Comparison of ENCODE assay signal across 8 cellular contexts in genomic region chr16:26273607-26274006, GRCh38.
"Had no signal": no experiment of that assay in that cellular context is flagged by ENCODE, and none has a peak within 500 bp of the region (broad histone marks: within the 10 kb centered on the region; RNA-seq: fewer than 3 reads in every experiment).

No MANE protein-coding gene starts in this region.

- H3K9ac ChIP-seq: KMS-11 had no signal

- H3K4me1 Mint-ChIP-seq: GM23338 had no signal

- DNase-seq: H7, Karpas-422, KBM-7 had no signal

- H3K4me3 ChIP-seq: GM23338, HAP-1 had no signal

- H3K36me3 Mint-ChIP-seq: IgD-negative memory B cell had no signal

- H3K4me3 Mint-ChIP-seq: GM23338, IgD-negative memory B cell had no signal

- H3K27ac Mint-ChIP-seq: GM23338, IgD-negative memory B cell had no signal

- H3K27ac ChIP-seq: KMS-11 had no signal

- ATAC-seq: GM23338, HCT116 had no signal

- H3K36me3 ChIP-seq: HAP-1 had no signal

- H3K9me3 ChIP-seq: HAP-1 had no signal

- H2AFZ ChIP-seq: GM23338 had no signal

- H3K4me2 ChIP-seq: GM23338, KMS-11 had no signal

- H3K4me1 ChIP-seq: HAP-1 had no signal
